In the genomic region with DNA sequence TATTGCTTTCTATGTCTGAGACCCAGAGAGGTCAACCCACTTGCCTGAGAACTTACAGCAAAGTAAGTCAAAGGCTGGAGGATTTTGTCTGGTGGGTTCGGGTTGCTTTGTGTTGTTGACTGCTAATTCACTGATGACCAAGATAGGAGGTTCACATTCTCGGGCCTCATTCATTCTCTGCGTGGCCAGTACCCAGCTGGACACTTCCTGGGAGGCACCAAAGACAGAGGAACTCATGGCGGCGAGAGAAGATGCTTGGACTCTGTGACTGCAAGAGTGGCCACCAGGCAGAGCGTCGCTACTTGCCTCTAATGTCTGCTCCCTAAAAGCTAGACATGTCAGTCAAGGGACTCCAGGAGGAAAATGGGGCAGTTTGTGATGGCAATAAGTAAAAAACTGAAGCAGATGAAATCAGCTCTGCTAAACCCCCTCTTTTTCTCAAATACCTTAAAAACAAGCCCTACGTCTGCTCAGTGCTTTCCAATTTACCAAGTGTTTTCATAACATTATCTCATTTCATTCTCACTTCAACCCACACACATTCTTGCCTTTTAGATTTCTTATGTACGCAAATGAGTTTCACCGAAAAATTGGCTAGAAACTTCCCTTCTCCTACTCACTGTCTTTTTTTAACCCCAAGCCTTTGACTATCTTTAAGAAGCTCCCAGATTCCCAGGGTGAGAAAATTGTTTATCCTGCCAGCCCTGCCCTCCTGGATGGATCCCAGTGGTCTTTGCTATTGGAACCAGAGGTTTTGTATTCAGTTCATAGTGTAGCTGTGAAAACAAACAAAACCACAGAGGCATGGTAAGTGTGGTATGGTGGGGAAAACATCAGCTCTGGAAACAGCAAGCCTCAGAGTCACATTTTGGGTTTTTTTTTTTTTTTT, we compare ENCODE assay signal across 10 cellular contexts. TPM values are rescaled to one million over a fixed set of nuclear protein-coding genes. Genes with fewer than 3 reads are reported as not detected.
DNase-seq lines count a peak whose midpoint lies in the region; ATAC-seq and TF ChIP-seq lines count a peak whose summit lies in the region.
"Had no signal": no experiment of that assay in that cellular context is flagged by ENCODE, and none has a peak within 500 bp of the region (broad histone marks: within the 10 kb centered on the region; RNA-seq: fewer than 3 reads in every experiment).

No MANE protein-coding gene starts in this region.

- H3K4me3 Mint-ChIP-seq in activated CD4-positive, alpha-beta T cell treated with anti-CD3 and anti-CD28 coated beads for 36 hours, result peak overlapping the region; percentile 77

- H3K79me2 ChIP-seq in OCI-LY7 (ENCODE audit: insufficient read depth, low read depth, low read length), result no peaks in the 10 kb centered on the region

- peaks cover 35% of the 10 kb centered on the region for H3K4me1 ChIP-seq in OCI-LY7 (ENCODE audit: insufficient read depth, low read length, poor library complexity, severe bottlenecking)
- peaks cover 0 to 35% of the 10 kb centered on the region in 2 donors for H3K4me1 ChIP-seq in right atrium auricular region

- CTCF ChIA-PET in activated CD4-positive, alpha-beta T cell treated with anti-CD3 and anti-CD28 coated beads for 36 hours (lab: Charles Lee), result interaction anchor here (0.6 to 7.4 kb wide), 14 partner anchors 8 to 485 kb away, joined by 3 to 70 read pairs (median 6); a partner anchor contains a TSS
- CTCF ChIA-PET in OCI-LY7 (lab: Charles Lee; ENCODE audit: unreplicated experiment), result interaction anchor here (0.9 kb wide), 1 partner anchor 108 kb away, joined by 3 read pairs; no protein-coding TSS in a partner anchor

- BruUV-seq in OCI-LY7 (replicated peaks; lab: Mats Ljungman, UMichigan), result no TSS peak

- H2AFZ ChIP-seq in OCI-LY7 (ENCODE audit: low read length), result peak overlapping the region; percentile 97; the same call in 1 of the 2 replicates

- peak; percentile 54 for DNase-seq in activated CD4-positive, alpha-beta T cell treated with anti-CD3 and anti-CD28 coated beads for 36 hours
- no peak for DNase-seq in activated CD4-positive, alpha-beta T cell treated with anti-CD3 and anti-CD28 coated beads for 4 hours
- DNase-seq in OCI-LY7 (ENCODE audit: low spot score), result no peak
- no peak for DNase-seq in right atrium auricular region (ENCODE audit: low spot score)
- peak; percentile 66 for DNase-seq in superior temporal gyrus (ENCODE audit: extremely low spot score)
- DNase-seq in NCI-H187 (lab: John Stamatoyannopoulos, UW), result no peak
- DNase-seq in NAMALWA (ENCODE audit: low spot score), result no peak
- DNase-seq in D341Med (ENCODE audit: low spot score), result no peak
- DNase-seq: dermis blood vessel endothelial cell, occipital lobe had no signal

- peak; percentile 51 for ATAC-seq in activated CD4-positive, alpha-beta T cell treated with anti-CD3 and anti-CD28 coated beads for 36 hours

- no peaks in the 10 kb centered on the region for H3K9me3 Mint-ChIP-seq in activated CD4-positive, alpha-beta T cell treated with anti-CD3 and anti-CD28 coated beads for 36 hours (ENCODE audit: low read depth)

- H3K9me3 ChIP-seq in OCI-LY7 (ENCODE audit: low read length), result no peaks in the 10 kb centered on the region
- H3K9me3 ChIP-seq in right atrium auricular region, result no peaks in the 10 kb centered on the region

- no peaks in the 10 kb centered on the region for H4K20me1 ChIP-seq in OCI-LY7 (ENCODE audit: insufficient read depth, low read length)

- no peak for TF ChIP-seq CTCF in OCI-LY7 (conservative IDR thresholded peaks at IDR 0.05; ENCODE audit: low read length)
- TF ChIP-seq CTCF in right atrium auricular region (IDR thresholded peaks at IDR 0.05), result no peak

- peak overlapping the region; percentile 93 for H3K27ac Mint-ChIP-seq in activated CD4-positive, alpha-beta T cell treated with anti-CD3 and anti-CD28 coated beads for 36 hours

- no peak overlapping the region for H3K27ac ChIP-seq in OCI-LY7 (ENCODE audit: low read depth, low read length, poor library complexity, severe bottlenecking)
- peak overlapping the region; percentile 54 to 64 for H3K27ac ChIP-seq in right atrium auricular region

- H3K27me3 Mint-ChIP-seq in activated CD4-positive, alpha-beta T cell treated with anti-CD3 and anti-CD28 coated beads for 36 hours, result peaks cover 10% of the 10 kb centered on the region

- H3K36me3 ChIP-seq in OCI-LY7 (ENCODE audit: insufficient read depth, low read length), result no peaks in the 10 kb centered on the region
- H3K36me3 ChIP-seq in right atrium auricular region, result no peaks in the 10 kb centered on the region

- no peaks in the 10 kb centered on the region for H3K27me3 ChIP-seq in right atrium auricular region

- intact Hi-C loops in activated CD4-positive, alpha-beta T cell treated with anti-CD3 and anti-CD28 coated beads for 36 hours (cut with DNase I, micrococcal nuclease), result loop anchor here (1.0 to 10.0 kb wide), 5 partner anchors 18 to 1098 kb away; no protein-coding TSS in a partner anchor
- intact Hi-C loops in OCI-LY7 (cut with micrococcal nuclease; ENCODE audit: unreplicated experiment), result no loop called here

- POLR2A ChIA-PET in activated CD4-positive, alpha-beta T cell treated with anti-CD3 and anti-CD28 coated beads for 36 hours (lab: Charles Lee), result interaction anchor here (0.6 to 2.4 kb wide), 16 partner anchors 10 to 1060 kb away, joined by 3 to 33 read pairs (median 4); a partner anchor contains a TSS
- POLR2A ChIA-PET in OCI-LY7 (lab: Charles Lee), result interaction anchor here (0.7 to 1.3 kb wide), 3 partner anchors 24 to 69 kb away, joined by 3 to 5 read pairs (median 4); no protein-coding TSS in a partner anchor

- no peak overlapping the region for H3K4me3 ChIP-seq in OCI-LY7 (ENCODE audit: low read depth, low read length, poor library complexity, severe bottlenecking)
- no peak overlapping the region for H3K4me3 ChIP-seq in right atrium auricular region

- H3K9me2 ChIP-seq in OCI-LY7 (ENCODE audit: insufficient read depth, low read length), result no peaks in the 10 kb centered on the region

- H3K36me3 Mint-ChIP-seq in activated CD4-positive, alpha-beta T cell treated with anti-CD3 and anti-CD28 coated beads for 36 hours (ENCODE audit: low read depth), result no peaks in the 10 kb centered on the region

- H3K4me1 Mint-ChIP-seq in activated CD4-positive, alpha-beta T cell treated with anti-CD3 and anti-CD28 coated beads for 36 hours, result peaks cover 79% of the 10 kb centered on the region

- peak overlapping the region; percentile 81; the same call in 1 of the 2 replicates for H3K4me2 ChIP-seq in OCI-LY7 (ENCODE audit: low read length)

RNA-seq across cellular contexts. Expression of a gene that starts 4.9 kb away (rescaled TPM):
- 100 to 1,000 TPM in 1 of 2 experiments, 10 to 100 TPM in 1; 89.6 to 108 TPM for total RNA-seq in activated CD4-positive, alpha-beta T cell treated with anti-CD3 and anti-CD28 coated beads for 36 hours
- total RNA-seq in OCI-LY7 (2014; rRNA removed; shearing (Covaris generic)), result 0.75 and 3.7 TPM in 2 replicates
- total RNA-seq in OCI-LY7 (2022) (3.0 and 3.8 TPM in 2 replicates), right atrium auricular region (10 to 100 TPM; 18.9 to 54.6 TPM)

Comparison
In these comparisons a context has a peak if more than half of its experiments do, and no peak if none do; other contexts are left out.
1. DNase-seq: peak in activated CD4-positive, alpha-beta T cell treated with anti-CD3 and anti-CD28 coated beads for 36 hours (single experiment) and superior temporal gyrus (single experiment); none in activated CD4-positive, alpha-beta T cell treated with anti-CD3 and anti-CD28 coated beads for 4 hours (0 of 2), OCI-LY7 (single experiment), right atrium auricular region (single experiment), NCI-H187 (0 of 2), NAMALWA (single experiment) and D341Med (single experiment).
2. RNA of a gene that starts 4.9 kb away (total RNA-seq): 89.6 to 108 TPM in activated CD4-positive, alpha-beta T cell treated with anti-CD3 and anti-CD28 coated beads for 36 hours and 18.9 to 54.6 TPM in right atrium auricular region; 0.75 to 3.8 TPM in OCI-LY7; every median in the first group is over 4 times any median in the second.